ENCODE assay signal across 21 cellular contexts in genomic region chr2:179966778-179967394, GRCh38. TPM values are rescaled to one million over a fixed set of nuclear protein-coding genes. Genes with fewer than 3 reads are reported as not detected.
A peak's percentile ranks its signal among the peaks of the same experiment; 100 is the strongest.
DNase-seq lines count a peak whose midpoint lies in the region; ATAC-seq, FAIRE-seq and TF ChIP-seq lines count a peak whose summit lies in the region.
"Had no signal": no experiment of that assay in that cellular context is flagged by ENCODE, and none has a peak within 500 bp of the region (broad histone marks: within the 10 kb centered on the region; RNA-seq: fewer than 3 reads in every experiment).

No MANE protein-coding gene starts in this region.

- no peak for TF ChIP-seq EP300 in H1 (IDR thresholded peaks at IDR 0.05; ENCODE audit: borderline replicate concordance in 1 of 2, low read depth in 2 of 2, low read length in 2 of 2)

- no peak overlapping the region for H2AK5ac ChIP-seq in H1 (ENCODE audit: low read depth, low read length)

- TF ChIP-seq RAD21 in H1 (IDR thresholded peaks at IDR 0.05 in 1 of 2, conservative IDR thresholded peaks at IDR 0.05 in 1 of 2; ENCODE audit: low read depth in 2 of 2, low read length in 2 of 2), result no peak

- no peak for ATAC-seq in HG03095 (IDR thresholded peaks at IDR 0.05; ENCODE audit: unreplicated experiment)

- WGBS in H1 (ENCODE audit: extremely low coverage in 1 of 2, insufficient coverage in 1 of 2, insufficient read length in 1 of 2, insufficient replicate concordance in 2 of 2, low coverage in 1 of 2, low lambda C conversion rate in 2 of 2, missing lambda C conversion rate in 1 of 2), 2 experiments, result 77% methylated on average over 3 of the region's 3 CpGs; no CpG with 5 or more reads in 1 of the 2 experiments

- H3K27me3 Mint-ChIP-seq in activated T-cell treated with anti-CD3 and anti-CD28 coated beads, Interleukin-2, amount 50 U/mL, for 24 hours, result no peaks in the 10 kb centered on the region
- H3K27me3 Mint-ChIP-seq: B cell had no signal

- no peaks in the 10 kb centered on the region for H4K20me1 ChIP-seq in H1 (replicated peaks in 1 of 2; ENCODE audit: control insufficient read depth in 1 of 2, insufficient read depth in 2 of 2, low read length in 2 of 2)

- no peak overlapping the region for H3K56ac ChIP-seq in H1 (replicated peaks; ENCODE audit: insufficient read length, low read depth, low read length)

- TF ChIP-seq CTCF in H1 (IDR thresholded peaks at IDR 0.05; ENCODE audit: control extremely low read depth in 1 of 3, insufficient read depth in 1 of 3, low read depth in 1 of 3, low read length in 3 of 3), result no peak

- POLR2A ChIA-PET in H1 (lab: Charles Lee; ENCODE audit: partially characterized antibody), result no interaction called here

- H3K4me2 ChIP-seq in H1 (ENCODE audit: insufficient read depth in 1 of 2, low read depth in 2 of 2, low read length in 2 of 2), result no peak overlapping the region

- H3K4me3 ChIP-seq in H1 (ENCODE audit: extremely low read depth in 1 of 4, insufficient read depth in 2 of 4, low read depth in 3 of 4, low read length in 4 of 4), result no peak overlapping the region
- H3K4me3 ChIP-seq: MG63, Peyer's patch had no signal

- FAIRE-seq in H1 (lab: Jason Lieb, UNC), result no peak

- H3K4me3 Mint-ChIP-seq in activated T-cell treated with anti-CD3 and anti-CD28 coated beads, Interleukin-2, amount 50 U/mL, for 24 hours, result no peak overlapping the region
- H3K4me3 Mint-ChIP-seq: B cell, CD14-positive monocyte had no signal

- H2AFZ ChIP-seq in H1 (ENCODE audit: low read length), result no peak overlapping the region

- H2BK20ac ChIP-seq in H1 (ENCODE audit: low read length), result no peak overlapping the region

- no peak overlapping the region for H2BK12ac ChIP-seq in H1 (ENCODE audit: low read depth, low read length)

- H2BK15ac ChIP-seq in H1 (ENCODE audit: low read length), result no peak overlapping the region

- no peaks in the 10 kb centered on the region for H3K79me1 ChIP-seq in H1 (ENCODE audit: low read depth, low read length)

- H3K27ac Mint-ChIP-seq in activated T-cell treated with anti-CD3 and anti-CD28 coated beads, Interleukin-2, amount 50 U/mL, for 24 hours, result peak overlapping the region; percentile 11
- H3K27ac Mint-ChIP-seq: B cell had no signal

- DNase-seq in activated T-cell treated with anti-CD3 and anti-CD28 coated beads, Interleukin-2, amount 50 U/mL, for 24 hours, result no peak
- DNase-seq in activated T-cell treated with anti-CD3 and anti-CD28 coated beads, Interleukin-2, amount 50 U/mL, for 1 hour, result no peak
- DNase-seq in NCI-H69 (lab: John Stamatoyannopoulos, UW) (peak; percentile 23), H1 (ENCODE audit: low read depth in 1 of 2, low spot score in 2 of 2) (no peak), renal cortical epithelial cell (ENCODE audit: low read depth) (peak; percentile 11), erythroblast (lab: John Stamatoyannopoulos, UW) (no peak)
- DNase-seq in stimulated activated CD4-positive, alpha-beta T cell treated with anti-CD3 and anti-CD28 coated beads, Interleukin-4, amount 100 ng/mL, for 4 hours, result no peak
- DNase-seq: DMS53; GDM1; GOT3; MG63; NCI-H1694 treated with DMSO at 0.1 percent for 48 hours; NCI-H2081 treated with DMSO at 0.1 percent for 48 hours; NCI-H2171 treated with DMSO at 0.1 percent for 48 hours; NCI-H446; NCI-H526 treated with DMSO at 0.1 percent for 48 hours; NK-92 treated with Interleukin-12 subunit alpha and Interleukin-12 subunit beta, amount 100 ng/mL, for 24 hours; Peyer's patch had no signal

- no peak overlapping the region for H4K8ac ChIP-seq in H1 (ENCODE audit: extremely low read depth, insufficient read depth, low read length)

- H4K5ac ChIP-seq in H1 (ENCODE audit: insufficient read length, low read depth, low read length), result no peak overlapping the region

- no peak overlapping the region for H4K91ac ChIP-seq in H1 (replicated peaks; ENCODE audit: insufficient read length, low read length)

- H3K23ac ChIP-seq in H1 (ENCODE audit: insufficient read length), result no peak overlapping the region

- H3K9me3 Mint-ChIP-seq in activated T-cell treated with anti-CD3 and anti-CD28 coated beads, Interleukin-2, amount 50 U/mL, for 24 hours, result no peaks in the 10 kb centered on the region
- H3K9me3 Mint-ChIP-seq: CD14-positive monocyte had no signal

- peaks cover 4 to 67% (median 24%) of the 10 kb centered on the region in 4 experiments; a peak in 7 of 8 replicates for H3K36me3 ChIP-seq in H1 (ENCODE audit: control insufficient read depth in 2 of 4, insufficient read depth in 4 of 4, low read length in 3 of 4)

- H3K79me2 ChIP-seq in H1 (ENCODE audit: control insufficient read depth in 1 of 2, insufficient read depth in 2 of 2, low read length in 2 of 2), result no peaks in the 10 kb centered on the region

- H3K9me3 ChIP-seq in H1 (ENCODE audit: insufficient read depth in 2 of 2, low read depth in 1 of 2, low read length in 1 of 2), result no peaks in the 10 kb centered on the region
- H3K9me3 ChIP-seq: MG63, Peyer's patch had no signal

- H3K27me3 ChIP-seq in H1 (replicated peaks in 1 of 4; ENCODE audit: control insufficient read depth in 3 of 4, extremely low read depth in 1 of 4, insufficient read depth in 3 of 4, low read length in 3 of 4), result no peaks in the 10 kb centered on the region
- H3K27me3 ChIP-seq: MG63, Peyer's patch had no signal

- TF ChIP-seq POLR2A in H1 (IDR thresholded peaks at IDR 0.05; ENCODE audit: control extremely low read depth in 1 of 2, low read depth in 2 of 2, low read length in 2 of 2) (no peak), erythroblast (IDR thresholded peaks at IDR 0.05; ENCODE audit: low read length) (no peak)

- no peak overlapping the region for H3K18ac ChIP-seq in H1 (ENCODE audit: extremely low read depth, low read length)

- H3K4me1 ChIP-seq in H1 (replicated peaks in 1 of 4; ENCODE audit: control insufficient read depth in 3 of 4, insufficient read depth in 4 of 4, low read length in 3 of 4), result peaks cover 0 to 7% (median 1%) of the 10 kb centered on the region in 4 experiments; a peak in 2 of 7 replicates
- H3K4me1 ChIP-seq: Peyer's patch had no signal

- no peak overlapping the region for H3K9ac ChIP-seq in H1 (replicated peaks in 1 of 4; ENCODE audit: extremely low read depth in 1 of 4, low read depth in 3 of 4, low read length in 3 of 4)

- no peak overlapping the region for H2BK5ac ChIP-seq in H1 (ENCODE audit: low read depth, low read length)

- H3K27ac ChIP-seq in H1 (ENCODE audit: low read depth, low read length), result no peak overlapping the region
- H3K27ac ChIP-seq: Peyer's patch had no signal

- peaks cover 82% of the 10 kb centered on the region for H3K36me3 Mint-ChIP-seq in activated T-cell treated with anti-CD3 and anti-CD28 coated beads, Interleukin-2, amount 50 U/mL, for 24 hours (ENCODE audit: low read depth)

- H3K4me1 Mint-ChIP-seq in activated T-cell treated with anti-CD3 and anti-CD28 coated beads, Interleukin-2, amount 50 U/mL, for 24 hours (ENCODE audit: low read depth), result peaks cover 9% of the 10 kb centered on the region
- H3K4me1 Mint-ChIP-seq: B cell, CD14-positive monocyte had no signal

- no peaks in the 10 kb centered on the region for H3K23me2 ChIP-seq in H1 (ENCODE audit: low read depth, low read length)

- H3K4ac ChIP-seq in H1 (replicated peaks; ENCODE audit: insufficient read length, low read depth, low read length), result no peak overlapping the region

- H3K14ac ChIP-seq in H1 (ENCODE audit: insufficient read length), result no peak overlapping the region

- CTCF ChIA-PET in H1 (lab: Charles Lee; ENCODE audit: partially characterized antibody), result interaction anchor here (2.4 kb wide), 1 partner anchor 110 kb away, joined by 9 read pairs; no protein-coding TSS in a partner anchor

- H2BK120ac ChIP-seq in H1 (replicated peaks; ENCODE audit: low read depth, low read length), result no peak overlapping the region

TF ChIP-seq in H1, 55 proteins besides CTCF, POLR2A, EP300 and RAD21:
- TF ChIP-seq MAFK (IDR thresholded peaks at IDR 0.05; ENCODE audit: low read depth, low read length) (no peak), TCF12 (IDR thresholded peaks at IDR 0.05; ENCODE audit: low read depth, low read length) (no peak), POU5F1 (IDR thresholded peaks at IDR 0.05; ENCODE audit: low read depth, low read length) (no peak), KDM5A (IDR thresholded peaks at IDR 0.05; ENCODE audit: low read length) (no peak), YY1 (IDR thresholded peaks at IDR 0.05; ENCODE audit: low read depth, low read length) (peak; percentile 29; the same call in 1 of the 2 replicates)

RNA-seq across cellular contexts. Expression of gene CWC22, which starts 40.2 kb away (rescaled TPM):
- 30.2 and 34.0 TPM in 2 replicates for total RNA-seq in H1 (2021; fragmentation: NEBNext Ultra II Directional; extraction: Animal tissue kit (Norgen Biotek cat#: 25700))
- 2.7 and 3.7 TPM in 2 replicates for polyA plus RNA-seq in H1 (2011; rRNA removed)
- 6.7 TPM for polyA plus RNA-seq in H1 (2011; cell fraction: cytosol; rRNA removed)
- 2.9 TPM for polyA plus RNA-seq in H1 (2011; cell fraction: nucleus; rRNA removed)
- 17.0 to 40.2 TPM (median 21.2 TPM) in 4 replicates for polyA plus RNA-seq in H1 (2012, experiment 1 of 2)
- polyA plus RNA-seq in H1 (2012, experiment 2 of 2), result 1.3 TPM
- 34.5 TPM for polyA plus RNA-seq in H1 (2013, experiment 1 of 2)
- 33.4 TPM for polyA plus RNA-seq in H1 (2013, experiment 2 of 2)
- polyA minus RNA-seq in H1 (2011; rRNA and poly(A)+ RNA removed), result 8.2 and 12.9 TPM in 2 replicates
- polyA minus RNA-seq in H1 (2011; cell fraction: cytosol; rRNA and poly(A)+ RNA removed), result 6.4 TPM
- polyA minus RNA-seq in H1 (2011; cell fraction: nucleus; rRNA and poly(A)+ RNA removed), result 16.6 TPM
- total RNA-seq in renal cortical epithelial cell, result 12.0 and 25.9 TPM in 2 replicates

Comparison
In these comparisons a context has a peak if more than half of its experiments do, and no peak if none do; other contexts are left out.
1. DNase-seq: peak in NCI-H69 (single experiment) and renal cortical epithelial cell (single experiment); none in activated T-cell treated with anti-CD3 and anti-CD28 coated beads, Interleukin-2, amount 50 U/mL, for 24 hours (single experiment), activated T-cell treated with anti-CD3 and anti-CD28 coated beads, Interleukin-2, amount 50 U/mL, for 1 hour (single experiment), H1 (0 of 2), erythroblast (0 of 2) and stimulated activated CD4-positive, alpha-beta T cell treated with anti-CD3 and anti-CD28 coated beads, Interleukin-4, amount 100 ng/mL, for 4 hours (0 of 2).